ENCODE assay signal across 11 cellular contexts in genomic region chr17:44417553-44417952, GRCh38. TPM values are rescaled to one million over a fixed set of nuclear protein-coding genes. Genes with fewer than 3 reads are reported as not detected.
DNase-seq lines count a peak whose midpoint lies in the region; ATAC-seq lines count a peak whose summit lies in the region.
"Had no signal": no experiment of that assay in that cellular context is flagged by ENCODE, and none has a peak within 500 bp of the region (broad histone marks: within the 10 kb centered on the region; RNA-seq: fewer than 3 reads in every experiment).

No MANE protein-coding gene starts in this region.

- H3K36me3 Mint-ChIP-seq in central memory CD8-positive, alpha-beta T cell (ENCODE audit: insufficient read depth) = peaks cover 32% of the 10 kb centered on the region

- no peaks in the 10 kb centered on the region for H3K4me1 Mint-ChIP-seq in central memory CD8-positive, alpha-beta T cell
- H3K4me1 Mint-ChIP-seq: activated naive CD8-positive, alpha-beta T cell treated with anti-CD3 and anti-CD28 coated beads, Interleukin-2, amount 10 ng/mL, durations not matched to agents 7 days and 5 days had no signal

- H3K9me3 Mint-ChIP-seq in central memory CD8-positive, alpha-beta T cell = no peaks in the 10 kb centered on the region
- H3K9me3 Mint-ChIP-seq: activated naive CD8-positive, alpha-beta T cell treated with anti-CD3 and anti-CD28 coated beads, Interleukin-2, amount 10 ng/mL, durations not matched to agents 7 days and 5 days; T-cell had no signal

- no peak for ATAC-seq in central memory CD8-positive, alpha-beta T cell (replicated peaks; ENCODE audit: extremely low read depth, poor library complexity, severe bottlenecking)
- no peak for ATAC-seq in left lobe of liver
- no peak for ATAC-seq in GM21360 (IDR thresholded peaks at IDR 0.05; ENCODE audit: unreplicated experiment)
- ATAC-seq: T-cell had no signal

- H3K27ac Mint-ChIP-seq in central memory CD8-positive, alpha-beta T cell (ENCODE audit: low read depth) = peak overlapping the region; percentile 2
- H3K27ac Mint-ChIP-seq: activated naive CD8-positive, alpha-beta T cell treated with anti-CD3 and anti-CD28 coated beads, Interleukin-2, amount 10 ng/mL, durations not matched to agents 7 days and 5 days; T-cell had no signal

- no peaks in the 10 kb centered on the region for H3K27me3 Mint-ChIP-seq in central memory CD8-positive, alpha-beta T cell
- H3K27me3 Mint-ChIP-seq: activated naive CD8-positive, alpha-beta T cell treated with anti-CD3 and anti-CD28 coated beads, Interleukin-2, amount 10 ng/mL, durations not matched to agents 7 days and 5 days; T-cell had no signal

- peak; percentile 56 for DNase-seq in GM04503 (ENCODE audit: low read depth)
- peak; percentile 20 for DNase-seq in HK-2 (ENCODE audit: unreplicated experiment)
- no peak for DNase-seq in central memory CD8-positive, alpha-beta T cell (ENCODE audit: low spot score in 2 of 2)
- peak; percentile 38 for DNase-seq in occipital lobe (lab: John Stamatoyannopoulos, UW)
- no peak for DNase-seq in left lobe of liver (ENCODE audit: low spot score)
- DNase-seq in NK-92 (lab: John Stamatoyannopoulos, UW; ENCODE audit: unreplicated experiment) = no peak
- no peak for DNase-seq in substantia nigra (lab: John Stamatoyannopoulos, UW)
- DNase-seq: activated naive CD8-positive, alpha-beta T cell treated with anti-CD3 and anti-CD28 coated beads, Interleukin-2, amount 10 ng/mL, durations not matched to agents 7 days and 5 days; NCI-H187; T-cell had no signal

- no peak overlapping the region for H3K27ac ChIP-seq in substantia nigra (ENCODE audit: low read depth, low read length, poor library complexity, severe bottlenecking)

- H3K4me3 Mint-ChIP-seq in central memory CD8-positive, alpha-beta T cell = no peak overlapping the region
- H3K4me3 Mint-ChIP-seq: activated naive CD8-positive, alpha-beta T cell treated with anti-CD3 and anti-CD28 coated beads, Interleukin-2, amount 10 ng/mL, durations not matched to agents 7 days and 5 days; T-cell had no signal

RNA-seq across cellular contexts. Expression of gene ITGA2B, which starts 28.1 kb away (rescaled TPM):
- total RNA-seq in occipital lobe (0.78 TPM), left lobe of liver (1.1 TPM)

RNA-seq across cellular contexts. Expression of gene FAM171A2, which starts 53.9 kb away (rescaled TPM):
- total RNA-seq in occipital lobe = 60.8 TPM
- total RNA-seq in left lobe of liver = 0.20 TPM

Comparison
In these comparisons a context has a peak if more than half of its experiments do, and no peak if none do; other contexts are left out.
1. DNase-seq: peak in GM04503 (single experiment), HK-2 (single experiment) and occipital lobe (single experiment); none in central memory CD8-positive, alpha-beta T cell (0 of 2), left lobe of liver (single experiment), NK-92 (single experiment) and substantia nigra (0 of 49).
2. RNA of gene FAM171A2, which starts 53.9 kb away (total RNA-seq): 60.8 TPM in occipital lobe (single experiment); 0.20 TPM in left lobe of liver (single experiment); every median in the first group is over 10 times any median in the second.